In genomic region chr4:34512631-34513030, GRCh38 we compare ENCODE assay signal across 17 cellular contexts.
DNase-seq lines count a peak whose midpoint lies in the region; ATAC-seq and TF ChIP-seq lines count a peak whose summit lies in the region.
"Had no signal": no experiment of that assay in that cellular context is flagged by ENCODE, and none has a peak within 500 bp of the region (broad histone marks: within the 10 kb centered on the region; RNA-seq: fewer than 3 reads in every experiment).

No MANE protein-coding gene starts in this region.

- H3K27ac ChIP-seq in HUES6 (ENCODE audit: low read depth, low read length), result peak overlapping the region; percentile 62
- no peak overlapping the region for H3K27ac ChIP-seq in endodermal cell (ENCODE audit: low read depth, low read length)
- peak overlapping the region; percentile 51 for H3K27ac ChIP-seq in mesendoderm (ENCODE audit: low read depth, low read length)
- H3K27ac ChIP-seq: 22Rv1; BLaER1 treated with 17β-estradiol and CSF1 and Interleukin-3, amounts not matched to agents 10 nM and 100 nM; GM23248 had no signal

- H3K18ac ChIP-seq in mesendoderm (ENCODE audit: low read length), result no peak overlapping the region

- peaks cover 54% of the 10 kb centered on the region for H3K9me3 Mint-ChIP-seq in endodermal cell

- peaks cover 28% of the 10 kb centered on the region for H3K9me3 ChIP-seq in HUES6 (ENCODE audit: control insufficient read depth, insufficient read depth, low read depth, low read length)
- H3K9me3 ChIP-seq in endodermal cell (ENCODE audit: control insufficient read depth, low read length), result peaks cover 58% of the 10 kb centered on the region

- peak overlapping the region; percentile 62 for H3K27ac Mint-ChIP-seq in endodermal cell

- H3K27me3 ChIP-seq in HUES6 (ENCODE audit: control insufficient read depth, insufficient read depth, low read length) (no peaks in the 10 kb centered on the region), endodermal cell (ENCODE audit: control insufficient read depth, insufficient read depth, low read length, poor library complexity, severe bottlenecking) (no peaks in the 10 kb centered on the region), mesendoderm (ENCODE audit: insufficient read depth, low read length, poor library complexity) (no peaks in the 10 kb centered on the region)
- H3K27me3 ChIP-seq: BLaER1 treated with 17β-estradiol and CSF1 and Interleukin-3, amounts not matched to agents 10 nM and 100 nM had no signal

- H3K36me3 Mint-ChIP-seq in endodermal cell (ENCODE audit: low read depth), result peaks cover 42% of the 10 kb centered on the region
- H3K36me3 Mint-ChIP-seq: CD4-positive, CD25-positive, alpha-beta regulatory T cell had no signal

- ATAC-seq in GM19452 (IDR thresholded peaks at IDR 0.05; ENCODE audit: unreplicated experiment) (no peak), HG03432 (IDR thresholded peaks at IDR 0.05; ENCODE audit: unreplicated experiment) (no peak)
- ATAC-seq: GM12878, K562 had no signal

- no peak for TF ChIP-seq CTCF in endodermal cell (conservative IDR thresholded peaks at IDR 0.05)

- no peak overlapping the region for H3K56ac ChIP-seq in mesendoderm (ENCODE audit: low read length)

- H3K23ac ChIP-seq in mesendoderm (ENCODE audit: low read length), result no peak overlapping the region

- no peak overlapping the region for H3K9ac ChIP-seq in HUES6 (ENCODE audit: low read length)
- H3K9ac ChIP-seq in endodermal cell (ENCODE audit: extremely low read depth, low read length, poor library complexity, severe bottlenecking), result no peak overlapping the region
- no peak overlapping the region for H3K9ac ChIP-seq in mesendoderm (ENCODE audit: low read length)
- H3K9ac ChIP-seq: BLaER1 treated with 17β-estradiol and CSF1 and Interleukin-3, amounts not matched to agents 10 nM and 100 nM; GM23248 had no signal

- DNase-seq in ELF-1 (ENCODE audit: low read depth, low spot score), result peak; percentile 1
- no peak for DNase-seq in endodermal cell
- DNase-seq in mesendoderm, result peak; percentile 48
- DNase-seq in stimulated activated CD4-positive, alpha-beta T cell treated with anti-CD3 and anti-CD28 coated beads, Interleukin-2, amount 100 ng/mL, for 48 hours, result no peak
- DNase-seq: ACHN; Calu3; CD4-positive, CD25-positive, alpha-beta regulatory T cell; DMS 273 treated with DMSO at 0.1 percent for 48 hours; GM23248; H7 had no signal

- no peak overlapping the region for H2AK5ac ChIP-seq in mesendoderm (ENCODE audit: low read length)

- no peak overlapping the region for H2BK120ac ChIP-seq in mesendoderm (ENCODE audit: low read depth, low read length)

- no peaks in the 10 kb centered on the region for H3K36me3 ChIP-seq in HUES6 (ENCODE audit: control insufficient read depth, insufficient read depth, low read length)
- H3K36me3 ChIP-seq in endodermal cell (ENCODE audit: control insufficient read depth, insufficient read depth, low read length), result peaks cover 6% of the 10 kb centered on the region
- no peaks in the 10 kb centered on the region for H3K36me3 ChIP-seq in mesendoderm (ENCODE audit: control insufficient read depth, insufficient read depth, low read length)
- H3K36me3 ChIP-seq: BLaER1 treated with 17β-estradiol and CSF1 and Interleukin-3, amounts not matched to agents 10 nM and 100 nM had no signal

- H3K4ac ChIP-seq in mesendoderm (ENCODE audit: low read depth, low read length), result no peak overlapping the region

- no peak overlapping the region for H4K5ac ChIP-seq in mesendoderm (ENCODE audit: low read length)

- no peak overlapping the region for H2BK15ac ChIP-seq in mesendoderm (replicated peaks; ENCODE audit: low read depth)

- H3K4me2 ChIP-seq in mesendoderm (ENCODE audit: low read length), result no peak overlapping the region
- H3K4me2 ChIP-seq: BLaER1 treated with 17β-estradiol and CSF1 and Interleukin-3, amounts not matched to agents 10 nM and 100 nM had no signal

- H3K4me3 ChIP-seq in HUES6 (ENCODE audit: low read depth, low read length) (no peak overlapping the region), endodermal cell (ENCODE audit: low read length) (peak overlapping the region; percentile 56), mesendoderm (ENCODE audit: low read length) (no peak overlapping the region)
- H3K4me3 ChIP-seq: BLaER1 treated with 17β-estradiol and CSF1 and Interleukin-3, amounts not matched to agents 10 nM and 100 nM; GM12878; GM23248; K562 had no signal

- no peak overlapping the region for H4K8ac ChIP-seq in mesendoderm (ENCODE audit: low read depth, low read length)

- no peak overlapping the region for H3K4me3 Mint-ChIP-seq in endodermal cell

- H3K4me1 ChIP-seq in HUES6 (ENCODE audit: control insufficient read depth, insufficient read depth, low read length) (peaks cover 16% of the 10 kb centered on the region; the same call in 1 of the 2 replicates), endodermal cell (ENCODE audit: control insufficient read depth, insufficient read depth, low read length) (peaks cover 6% of the 10 kb centered on the region), mesendoderm (ENCODE audit: control insufficient read depth, low read depth, low read length) (peaks cover 3% of the 10 kb centered on the region)
- H3K4me1 ChIP-seq: BLaER1 treated with 17β-estradiol and CSF1 and Interleukin-3, amounts not matched to agents 10 nM and 100 nM had no signal

- H2BK5ac ChIP-seq in mesendoderm (ENCODE audit: low read length), result peak overlapping the region; percentile 30

- no peaks in the 10 kb centered on the region for H3K79me1 ChIP-seq in mesendoderm (ENCODE audit: low read length)

- peaks cover 20% of the 10 kb centered on the region for H3K4me1 Mint-ChIP-seq in endodermal cell
- H3K4me1 Mint-ChIP-seq: CD4-positive, CD25-positive, alpha-beta regulatory T cell had no signal

- no peaks in the 10 kb centered on the region for H3K27me3 Mint-ChIP-seq in endodermal cell (ENCODE audit: insufficient read depth)
- H3K27me3 Mint-ChIP-seq: CD4-positive, CD25-positive, alpha-beta regulatory T cell had no signal

- no peaks in the 10 kb centered on the region for H3K79me2 ChIP-seq in mesendoderm (ENCODE audit: control insufficient read depth, insufficient read depth, low read length)

Comparison
In these comparisons a context has a peak if more than half of its experiments do, and no peak if none do; other contexts are left out.
1. DNase-seq: peak in ELF-1 (single experiment) and mesendoderm (single experiment); none in endodermal cell (single experiment) and stimulated activated CD4-positive, alpha-beta T cell treated with anti-CD3 and anti-CD28 coated beads, Interleukin-2, amount 100 ng/mL, for 48 hours (0 of 2).